In genomic region chr9:35115680-35116538, GRCh38 we compare ENCODE assay signal across 8 cellular contexts. TPM values are rescaled to one million over a fixed set of nuclear protein-coding genes. Genes with fewer than 3 reads are reported as not detected.
DNase-seq lines count a peak whose midpoint lies in the region; ATAC-seq, FAIRE-seq and TF ChIP-seq lines count a peak whose summit lies in the region.

ATOSB (minus strand) TSS chr9:35115862; CDS start chr9:35108274, 7,588 bp downstream.

- H3K4me1 ChIP-seq in OCI-LY7 (ENCODE audit: insufficient read depth, low read length, poor library complexity, severe bottlenecking) (peaks cover 38% of the 10 kb centered on the region), mononuclear cell (ENCODE audit: insufficient read depth, low read length) (peaks cover 54% of the 10 kb centered on the region)

- H3K9me2 ChIP-seq in OCI-LY7 (ENCODE audit: insufficient read depth, low read length), result no peaks in the 10 kb centered on the region

- H3K79me2 ChIP-seq in OCI-LY7 (ENCODE audit: insufficient read depth, low read depth, low read length), result no peaks in the 10 kb centered on the region

- TF ChIP-seq CTCF in D721Med (IDR thresholded peaks at IDR 0.05; ENCODE audit: insufficient read depth, missing control alignments), result no peak
- TF ChIP-seq CTCF in OCI-LY7 (conservative IDR thresholded peaks at IDR 0.05; ENCODE audit: low read length), result no peak

- POLR2A ChIA-PET in OCI-LY7 (lab: Charles Lee), result interaction anchor here (1.0 to 1.2 kb wide), 3 partner anchors 12 to 141 kb away, joined by 3 to 5 read pairs (median 4); partner anchors contain the start of gene STOML2

- H3K4me2 ChIP-seq in OCI-LY7 (ENCODE audit: low read length), result peak within 1 kb of the TSS; percentile 96

- H2AFZ ChIP-seq in OCI-LY7 (ENCODE audit: low read length), result peak within 1 kb of the TSS; percentile 82

- H3K27ac ChIP-seq in OCI-LY7 (ENCODE audit: low read depth, low read length, poor library complexity, severe bottlenecking), result peak within 1 kb of the TSS; percentile 73

- BruUV-seq in OCI-LY7 (replicated peaks; lab: Mats Ljungman, UMichigan), result no TSS peak

- ATAC-seq in GM21526 (IDR thresholded peaks at IDR 0.05; ENCODE audit: low FRiP score, unreplicated experiment), result peak; percentile 58

- H3K4me3 ChIP-seq in OCI-LY7 (ENCODE audit: low read depth, low read length, poor library complexity, severe bottlenecking) (peak within 1 kb of the TSS; percentile 74), mononuclear cell (ENCODE audit: low read length) (peak within 1 kb of the TSS; percentile 75)

- DNase-seq in D721Med (ENCODE audit: insufficient read length, low spot score) (peak; percentile 87), HuH-7.5 (ENCODE audit: low spot score) (peak; percentile 85), OCI-LY7 (ENCODE audit: low spot score) (peak; percentile 95), activated T-cell treated with anti-CD3 and anti-CD28 coated beads for 24 hours (ENCODE audit: low read depth) (peak; percentile 90), epidermal melanocyte (ENCODE audit: insufficient read length, low spot score) (peak; percentile 81)
- peak; percentile 79 to 85 for DNase-seq in stimulated activated CD8-positive, alpha-beta memory T cell treated with anti-CD3 and anti-CD28 coated beads, Interleukin-4, amount 100 ng/mL, for 1 hour (ENCODE audit: low read depth in 2 of 2, low spot score in 1 of 2)

- no peaks in the 10 kb centered on the region for H3K36me3 ChIP-seq in OCI-LY7 (ENCODE audit: insufficient read depth, low read length)

- intact Hi-C loops in OCI-LY7 (cut with micrococcal nuclease; ENCODE audit: unreplicated experiment), result loop anchor here (1.0 to 5.0 kb wide), 7 partner anchors 46 to 501 kb away; partner anchors contain the start of genes CD72, DNAJB5 and UNC13B

- no peak for FAIRE-seq in D721Med (lab: Jason Lieb, UNC)

- no peaks in the 10 kb centered on the region for H3K27me3 ChIP-seq in mononuclear cell (ENCODE audit: insufficient read depth, low read length)

- H4K20me1 ChIP-seq in OCI-LY7 (ENCODE audit: insufficient read depth, low read length), result no peaks in the 10 kb centered on the region

- CTCF ChIA-PET in OCI-LY7 (lab: Charles Lee; ENCODE audit: unreplicated experiment), result interaction anchor here (0.6 to 1.0 kb wide), 3 partner anchors 19 to 438 kb away, joined by 3 to 8 read pairs (median 3); partner anchors contain the start of gene PIGO

- H3K9me3 ChIP-seq in OCI-LY7 (ENCODE audit: low read length), result no peaks in the 10 kb centered on the region
- H3K9me3 ChIP-seq in mononuclear cell (ENCODE audit: low read depth, low read length), result no peaks in the 10 kb centered on the region

RNA-seq across cellular contexts. Expression of gene ATOSB, which starts in this region (rescaled TPM):
- total RNA-seq in OCI-LY7 (2014; rRNA removed; shearing (Covaris generic)), result 1.4 and 1.5 TPM in 2 replicates
- total RNA-seq in OCI-LY7 (2022), result 4.7 and 6.1 TPM in 2 replicates
- total RNA-seq in mononuclear cell, result 15.2 TPM

Comparison
In these comparisons a context has a peak if more than half of its experiments do, and no peak if none do; other contexts are left out.
1. Peak in every context shown above with its lines: DNase-seq, ATAC-seq, H3K4me3 ChIP-seq and H3K27ac ChIP-seq.